ENCODE assay signal across 1 cellular context in the genomic region with DNA sequence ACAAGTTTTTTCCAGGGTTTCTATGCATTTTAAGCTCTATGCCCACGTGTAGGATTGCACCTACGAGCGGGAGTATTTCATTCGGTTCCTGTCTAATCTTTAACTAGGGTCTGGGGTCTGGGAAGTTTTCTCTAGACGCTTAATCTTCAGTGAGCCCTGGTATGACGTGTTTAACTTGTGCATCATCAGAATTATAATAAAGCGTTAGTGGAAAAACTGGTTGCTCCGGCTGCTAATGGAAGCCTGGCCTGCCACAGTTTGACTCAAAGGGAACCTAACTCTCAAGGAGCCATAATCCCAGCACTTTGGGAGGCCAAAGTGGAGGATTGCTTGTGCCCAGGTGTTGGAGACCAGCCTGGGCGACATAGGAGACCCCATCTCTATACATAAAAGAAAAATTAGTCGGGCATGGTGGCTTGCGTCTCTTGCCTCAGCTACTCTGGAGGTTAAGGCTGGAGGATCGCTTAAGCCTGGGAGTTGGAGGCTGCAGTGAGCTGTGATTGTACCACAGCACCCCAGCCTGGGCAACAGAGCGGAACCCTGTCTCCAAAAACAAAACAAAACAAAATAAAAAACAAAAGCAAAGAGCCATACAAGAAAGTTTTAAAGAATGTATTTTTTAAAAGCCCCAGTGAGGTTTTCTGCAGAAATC.
TF ChIP-seq lines count a peak whose summit lies in the region.

No MANE protein-coding gene starts in this region.

TF ChIP-seq in HepG2, 621 proteins besides CTCF, POLR2A, EP300 and RAD21:
- TF ChIP-seq, protein P1, sequence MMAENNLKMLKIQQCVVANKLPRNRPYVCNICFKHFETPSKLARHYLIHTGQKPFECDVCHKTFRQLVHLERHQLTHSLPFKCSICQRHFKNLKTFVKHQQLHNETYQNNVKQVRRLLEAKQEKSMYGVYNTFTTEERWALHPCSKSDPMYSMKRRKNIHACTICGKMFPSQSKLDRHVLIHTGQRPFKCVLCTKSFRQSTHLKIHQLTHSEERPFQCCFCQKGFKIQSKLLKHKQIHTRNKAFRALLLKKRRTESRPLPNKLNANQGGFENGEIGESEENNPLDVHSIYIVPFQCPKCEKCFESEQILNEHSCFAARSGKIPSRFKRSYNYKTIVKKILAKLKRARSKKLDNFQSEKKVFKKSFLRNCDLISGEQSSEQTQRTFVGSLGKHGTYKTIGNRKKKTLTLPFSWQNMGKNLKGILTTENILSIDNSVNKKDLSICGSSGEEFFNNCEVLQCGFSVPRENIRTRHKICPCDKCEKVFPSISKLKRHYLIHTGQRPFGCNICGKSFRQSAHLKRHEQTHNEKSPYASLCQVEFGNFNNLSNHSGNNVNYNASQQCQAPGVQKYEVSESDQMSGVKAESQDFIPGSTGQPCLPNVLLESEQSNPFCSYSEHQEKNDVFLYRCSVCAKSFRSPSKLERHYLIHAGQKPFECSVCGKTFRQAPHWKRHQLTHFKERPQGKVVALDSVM (CRISPR knock-in tag; IDR thresholded peaks at IDR 0.05) = peak; percentile 90
- TF ChIP-seq TEAD3 (CRISPR knock-in tag; optimal IDR thresholded peaks at IDR 0.05; ENCODE audit: borderline replicate concordance) = no peak
- 0 out of 2 replicates have a peak, but pooled peaks have one; percentile 2 for TF ChIP-seq DMAP1 (CRISPR knock-in tag; IDR thresholded peaks at IDR 0.05)
